1 cellular context compared by ENCODE assay signal in the genomic region with DNA sequence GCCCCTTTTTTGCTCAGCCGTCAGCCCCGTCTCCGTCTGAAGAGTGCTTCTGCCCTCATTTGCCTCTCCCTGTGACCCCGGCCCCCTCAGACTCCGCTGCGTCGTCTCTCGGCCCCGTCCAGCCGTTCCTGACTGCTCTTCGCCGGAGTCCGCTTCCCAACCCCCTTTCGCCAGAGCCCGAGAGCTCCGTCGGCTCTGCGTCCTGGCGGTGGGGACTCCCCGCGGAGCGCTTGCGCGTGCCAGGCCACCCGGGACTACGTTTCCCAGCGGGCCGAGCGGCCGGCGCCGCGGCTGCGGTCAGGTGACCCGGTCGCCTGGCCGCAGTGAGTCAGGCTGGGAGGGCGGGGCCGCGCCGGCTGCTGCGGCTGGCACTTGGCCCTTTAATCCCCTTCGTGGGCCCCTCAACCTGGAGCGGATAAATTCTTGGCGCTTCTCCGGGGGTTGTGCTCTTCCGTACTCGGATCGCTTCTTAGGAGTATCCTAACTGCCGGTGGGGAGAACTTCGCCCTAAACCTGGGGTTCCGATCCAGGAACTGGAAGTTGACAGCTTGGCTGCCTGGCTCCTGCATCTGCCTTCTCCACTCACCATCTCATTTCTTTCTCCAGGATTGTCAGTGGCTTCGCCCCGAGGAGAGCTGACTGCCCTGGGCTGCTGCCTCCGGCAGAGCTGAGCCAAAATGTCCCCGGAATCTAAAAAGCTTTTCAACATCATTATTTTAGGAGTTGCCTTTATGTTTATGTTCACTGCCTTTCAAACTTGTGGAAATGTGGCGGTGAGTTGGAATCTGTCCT.
TF ChIP-seq lines count a peak whose summit lies in the region.

Gene MFSD11, plus strand, starts transcription at position 444 of the 792 bp plus-strand sequence. Its CDS starts 234 bp downstream, at position 678.

TF ChIP-seq in A549, 52 proteins besides CTCF, POLR2A, EP300 and RAD21 (continued from another document):
- TF ChIP-seq, protein P1, sequence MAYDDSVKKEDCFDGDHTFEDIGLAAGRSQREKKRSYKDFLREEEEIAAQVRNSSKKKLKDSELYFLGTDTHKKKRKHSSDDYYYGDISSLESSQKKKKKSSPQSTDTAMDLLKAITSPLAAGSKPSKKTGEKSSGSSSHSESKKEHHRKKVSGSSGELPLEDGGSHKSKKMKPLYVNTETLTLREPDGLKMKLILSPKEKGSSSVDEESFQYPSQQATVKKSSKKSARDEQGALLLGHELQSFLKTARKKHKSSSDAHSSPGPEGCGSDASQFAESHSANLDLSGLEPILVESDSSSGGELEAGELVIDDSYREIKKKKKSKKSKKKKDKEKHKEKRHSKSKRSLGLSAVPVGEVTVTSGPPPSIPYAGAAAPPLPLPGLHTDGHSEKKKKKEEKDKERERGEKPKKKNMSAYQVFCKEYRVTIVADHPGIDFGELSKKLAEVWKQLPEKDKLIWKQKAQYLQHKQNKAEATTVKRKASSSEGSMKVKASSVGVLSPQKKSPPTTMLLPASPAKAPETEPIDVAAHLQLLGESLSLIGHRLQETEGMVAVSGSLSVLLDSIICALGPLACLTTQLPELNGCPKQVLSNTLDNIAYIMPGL (CRISPR knock-in tag; IDR thresholded peaks at IDR 0.05; ENCODE audit: borderline replicate concordance): no peak
- TF ChIP-seq E2F6 (IDR thresholded peaks at IDR 0.05; ENCODE audit: borderline replicate concordance, low read depth): peak; percentile 7; the same call in 1 of the 2 replicates
- TF ChIP-seq, protein P2, sequence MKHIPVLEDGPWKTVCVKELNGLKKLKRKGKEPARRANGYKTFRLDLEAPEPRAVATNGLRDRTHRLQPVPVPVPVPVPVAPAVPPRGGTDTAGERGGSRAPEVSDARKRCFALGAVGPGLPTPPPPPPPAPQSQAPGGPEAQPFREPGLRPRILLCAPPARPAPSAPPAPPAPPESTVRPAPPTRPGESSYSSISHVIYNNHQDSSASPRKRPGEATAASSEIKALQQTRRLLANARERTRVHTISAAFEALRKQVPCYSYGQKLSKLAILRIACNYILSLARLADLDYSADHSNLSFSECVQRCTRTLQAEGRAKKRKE (CRISPR knock-in tag; IDR thresholded peaks at IDR 0.05; ENCODE audit: low read depth): no peak
- TF ChIP-seq KDM1A (IDR thresholded peaks at IDR 0.05; ENCODE audit: low read depth): no peak
- no peak for TF ChIP-seq TP53 (CRISPR knock-in tag; IDR thresholded peaks at IDR 0.05)
- TF ChIP-seq NPAS2 (CRISPR knock-in tag; IDR thresholded peaks at IDR 0.05; ENCODE audit: borderline replicate concordance): no peak
- TF ChIP-seq ZC3H11A (IDR thresholded peaks at IDR 0.05): no peak
- no peak for TF ChIP-seq HOXB13 (CRISPR knock-in tag; IDR thresholded peaks at IDR 0.05; ENCODE audit: low read depth)
- no peak for TF ChIP-seq NR3C1 (IDR thresholded peaks at IDR 0.05)
- TF ChIP-seq EHMT2 (IDR thresholded peaks at IDR 0.05; ENCODE audit: low read depth): no peak
- TF ChIP-seq TFCP2L1 (CRISPR knock-in tag; IDR thresholded peaks at IDR 0.05): no peak
- TF ChIP-seq MAZ (IDR thresholded peaks at IDR 0.05; ENCODE audit: borderline replicate concordance, low read depth, low read length): no peak
- TF ChIP-seq REST (IDR thresholded peaks at IDR 0.05): no peak
- no peak for TF ChIP-seq EHF (CRISPR knock-in tag; IDR thresholded peaks at IDR 0.05)
- TF ChIP-seq JUNB (IDR thresholded peaks at IDR 0.05): no peak
- TF ChIP-seq ZSCAN20 (CRISPR knock-in tag; IDR thresholded peaks at IDR 0.05): no peak
- no peak for TF ChIP-seq JUN (IDR thresholded peaks at IDR 0.05)
- TF ChIP-seq SMC3 (IDR thresholded peaks at IDR 0.05): no peak
- TF ChIP-seq CBX8 (IDR thresholded peaks at IDR 0.05): no peak
- peak; percentile 46; the same call in 1 of the 2 replicates for TF ChIP-seq BHLHE40 (IDR thresholded peaks at IDR 0.05; ENCODE audit: low read depth, low read length)
- no peak for TF ChIP-seq CHD4 (IDR thresholded peaks at IDR 0.05; ENCODE audit: borderline replicate concordance)
- peak; percentile 32; the same call in 1 of the 2 replicates for TF ChIP-seq PHF8 (IDR thresholded peaks at IDR 0.05; ENCODE audit: borderline replicate concordance, low read depth)
- TF ChIP-seq, protein P3, sequence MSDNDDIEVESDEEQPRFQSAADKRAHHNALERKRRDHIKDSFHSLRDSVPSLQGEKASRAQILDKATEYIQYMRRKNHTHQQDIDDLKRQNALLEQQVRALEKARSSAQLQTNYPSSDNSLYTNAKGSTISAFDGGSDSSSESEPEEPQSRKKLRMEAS (IDR thresholded peaks at IDR 0.05): peak; percentile 45; the same call in 1 of the 2 replicates
- TF ChIP-seq MAFK (IDR thresholded peaks at IDR 0.05; ENCODE audit: partially characterized antibody): no peak
- peak; percentile 33; the same call in 1 of the 2 replicates for TF ChIP-seq GATA3 (IDR thresholded peaks at IDR 0.05; ENCODE audit: borderline replicate concordance)
- TF ChIP-seq CEBPB (IDR thresholded peaks at IDR 0.05): no peak
- TF ChIP-seq SREBF2 (IDR thresholded peaks at IDR 0.05): no peak
- TF ChIP-seq, protein P4, sequence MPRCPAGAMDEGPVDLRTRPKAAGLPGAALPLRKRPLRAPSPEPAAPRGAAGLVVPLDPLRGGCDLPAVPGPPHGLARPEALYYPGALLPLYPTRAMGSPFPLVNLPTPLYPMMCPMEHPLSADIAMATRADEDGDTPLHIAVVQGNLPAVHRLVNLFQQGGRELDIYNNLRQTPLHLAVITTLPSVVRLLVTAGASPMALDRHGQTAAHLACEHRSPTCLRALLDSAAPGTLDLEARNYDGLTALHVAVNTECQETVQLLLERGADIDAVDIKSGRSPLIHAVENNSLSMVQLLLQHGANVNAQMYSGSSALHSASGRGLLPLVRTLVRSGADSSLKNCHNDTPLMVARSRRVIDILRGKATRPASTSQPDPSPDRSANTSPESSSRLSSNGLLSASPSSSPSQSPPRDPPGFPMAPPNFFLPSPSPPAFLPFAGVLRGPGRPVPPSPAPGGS (IDR thresholded peaks at IDR 0.05): no peak; the same call in 2 of the 3 replicates
